14 cellular contexts compared by ENCODE assay signal in the genomic region with DNA sequence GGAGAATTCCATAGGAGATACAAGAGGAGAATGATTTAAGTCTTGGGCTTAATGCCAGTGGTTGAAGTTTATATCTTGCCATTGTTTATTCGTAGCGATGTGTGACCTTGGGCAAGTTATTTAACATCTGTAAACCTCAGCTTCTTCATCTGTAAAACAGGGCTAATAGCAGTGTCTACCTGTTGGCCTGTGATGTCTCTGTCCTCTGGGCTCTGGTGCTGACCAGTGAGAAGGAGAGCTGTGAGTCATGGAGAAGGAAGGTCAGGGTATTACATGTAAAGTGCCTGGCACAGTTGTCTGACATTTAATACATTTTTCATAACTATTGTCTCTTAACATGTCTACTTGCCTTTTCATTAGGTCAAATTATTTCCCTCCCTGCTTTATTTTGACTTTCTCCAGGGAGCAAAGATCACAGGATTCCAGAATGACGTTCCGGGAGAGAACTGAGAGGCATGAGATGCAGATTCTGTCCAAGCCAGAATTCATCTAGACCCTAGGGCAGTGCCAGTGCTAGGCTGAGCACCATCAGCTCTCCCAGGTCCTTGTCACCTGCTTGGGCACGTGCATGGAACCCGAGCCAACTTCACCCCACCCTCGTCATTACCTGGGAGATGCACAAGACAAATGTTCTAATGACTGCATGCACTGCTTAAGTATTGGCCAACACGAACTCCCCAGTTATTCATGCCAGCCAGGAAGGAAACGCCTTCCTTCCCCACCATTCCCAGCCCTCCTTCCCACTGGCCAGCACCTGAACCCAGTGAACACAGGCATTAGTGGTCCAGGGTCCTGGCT.
DNase-seq lines count a peak whose midpoint lies in the region; ATAC-seq and TF ChIP-seq lines count a peak whose summit lies in the region.
"Had no signal": no experiment of that assay in that cellular context is flagged by ENCODE, and none has a peak within 500 bp of the region (broad histone marks: within the 10 kb centered on the region; RNA-seq: fewer than 3 reads in every experiment).

No MANE protein-coding gene starts in this region.

- peaks cover 8% of the 10 kb centered on the region for H3K27me3 Mint-ChIP-seq in mesothelial cell of epicardium (ENCODE audit: low read depth)

- H3K36me3 Mint-ChIP-seq in mesothelial cell of epicardium = no peaks in the 10 kb centered on the region

- peak; percentile 51 for DNase-seq in A172 (ENCODE audit: low spot score)
- DNase-seq in SK-N-SH = no peak
- DNase-seq in esophagus muscularis mucosa (ENCODE audit: extremely low spot score) = peak; percentile 87
- no peak for DNase-seq in stimulated activated CD4-positive, alpha-beta T cell treated with anti-CD3 and anti-CD28 coated beads, Interleukin-15, amount 100 ng/mL, for 24 hours
- no peak for DNase-seq in NCI-H2227 (lab: John Stamatoyannopoulos, UW; ENCODE audit: unreplicated experiment)
- DNase-seq in mesothelial cell of epicardium (ENCODE audit: low spot score in 2 of 2, unreplicated experiment in 2 of 2) = no peak
- DNase-seq: activated effector memory CD4-positive, alpha-beta T cell treated with Interleukin-2 at 50 U/mL for 16 hours; NCI-H1436; NCI-H524 had no signal

- POLR2A ChIA-PET in HEK293 (lab: Yijun Ruan, JAX) (no interaction called here), SK-N-SH (lab: Yijun Ruan, JAX) (no interaction called here)

- 30% methylated on average over 9 of the region's 9 CpGs for WGBS in SK-N-SH (ENCODE audit: low lambda C conversion rate)
- 76% methylated on average over 9 of the region's 9 CpGs for WGBS in esophagus muscularis mucosa

- no peak overlapping the region for H3K4me3 ChIP-seq in HEK293 (ENCODE audit: low read depth, low read length)
- H3K4me3 ChIP-seq in SK-N-SH (ENCODE audit: low read depth in 2 of 2, low read length in 1 of 2) = no peak overlapping the region
- no peak overlapping the region for H3K4me3 ChIP-seq in esophagus muscularis mucosa
- H3K4me3 ChIP-seq: PC-9, tibial nerve had no signal

- H3K4me2 ChIP-seq in SK-N-SH = no peak overlapping the region
- H3K4me2 ChIP-seq: PC-9 had no signal

- no peak overlapping the region for H3K27ac Mint-ChIP-seq in mesothelial cell of epicardium

- H3K4me1 ChIP-seq in HEK293 (ENCODE audit: control insufficient read depth, insufficient read depth, low read length) (no peaks in the 10 kb centered on the region), SK-N-SH (ENCODE audit: control insufficient read depth in 1 of 2, insufficient read depth in 2 of 2, low read depth in 1 of 2, low read length in 1 of 2) (no peaks in the 10 kb centered on the region; a peak in 1 of 4 replicates), esophagus muscularis mucosa (peaks cover 0 to 27% (median 22%) of the 10 kb centered on the region in 4 donors)
- H3K4me1 ChIP-seq: tibial nerve had no signal

- CTCF ChIA-PET in HEK293 (lab: Yijun Ruan, JAX) (interaction anchor here (0.6 kb wide), 1 partner anchor 94 kb away, joined by 4 read pairs; no protein-coding TSS in a partner anchor), SK-N-SH (lab: Yijun Ruan, JAX) (interaction anchor here (0.7 to 1.5 kb wide), 2 partner anchors 26 to 67 kb away, joined by 3 to 4 read pairs; no protein-coding TSS in a partner anchor)

- TF ChIP-seq EP300 in SK-N-SH (IDR thresholded peaks at IDR 0.05; ENCODE audit: borderline replicate concordance in 1 of 2, low read depth in 1 of 2, low read length in 1 of 2) (no peak), esophagus muscularis mucosa (IDR thresholded peaks at IDR 0.05) (no peak)

- H3K9me3 Mint-ChIP-seq in mesothelial cell of epicardium = no peaks in the 10 kb centered on the region

- H3K9me3 ChIP-seq in HEK293 (ENCODE audit: control insufficient read depth, insufficient read depth, low read depth, low read length) (no peaks in the 10 kb centered on the region), SK-N-SH (no peaks in the 10 kb centered on the region), esophagus muscularis mucosa (no peaks in the 10 kb centered on the region)

- no peaks in the 10 kb centered on the region for H3F3A ChIP-seq in SK-N-SH (replicated peaks; ENCODE audit: insufficient read depth)

- TF ChIP-seq RAD21 in SK-N-SH (IDR thresholded peaks at IDR 0.05; ENCODE audit: low read length) = no peak

- intact Hi-C loops in esophagus muscularis mucosa (cut with DNase I) = no loop called here

- no peak overlapping the region for H2AFZ ChIP-seq in SK-N-SH (ENCODE audit: low read depth)
- H2AFZ ChIP-seq: PC-9 had no signal

- ATAC-seq in GM21526 (IDR thresholded peaks at IDR 0.05; ENCODE audit: low FRiP score, unreplicated experiment) = no peak

- no peaks in the 10 kb centered on the region for H3K27me3 ChIP-seq in SK-N-SH (ENCODE audit: insufficient read depth)
- H3K27me3 ChIP-seq in esophagus muscularis mucosa = no peaks in the 10 kb centered on the region
- H3K27me3 ChIP-seq: tibial nerve had no signal

- H3K79me2 ChIP-seq in SK-N-SH (ENCODE audit: insufficient read depth) = no peaks in the 10 kb centered on the region

- no peak overlapping the region for H3K9ac ChIP-seq in SK-N-SH

- no peak overlapping the region for H3K4me3 Mint-ChIP-seq in mesothelial cell of epicardium

- TF ChIP-seq CTCF in HEK293 (tag by site-specific recombination; IDR thresholded peaks at IDR 0.05) (no peak), SK-N-SH (IDR thresholded peaks at IDR 0.05) (no peak), esophagus muscularis mucosa (IDR thresholded peaks at IDR 0.05) (no peak), mesothelial cell of epicardium (IDR thresholded peaks at IDR 0.05; ENCODE audit: unreplicated experiment) (no peak)

- H3K27ac ChIP-seq in HEK293 (ENCODE audit: extremely low read depth, low read depth, low read length) (no peak overlapping the region), SK-N-SH (ENCODE audit: low read depth in 2 of 2, low read length in 1 of 2) (no peak overlapping the region), esophagus muscularis mucosa (replicated peaks in 1 of 4) (no peak overlapping the region)
- H3K27ac ChIP-seq: PC-9, tibial nerve, VCaP had no signal

- TF ChIP-seq POLR2A in esophagus muscularis mucosa (IDR thresholded peaks at IDR 0.05; ENCODE audit: low read depth) = no peak

- no peaks in the 10 kb centered on the region for H3K36me3 ChIP-seq in HEK293 (ENCODE audit: control insufficient read depth in 2 of 2, insufficient read depth in 1 of 2, low read length in 2 of 2)
- H3K36me3 ChIP-seq in SK-N-SH (replicated peaks in 1 of 2; ENCODE audit: control insufficient read depth in 1 of 2, insufficient read depth in 2 of 2, low read length in 1 of 2) = no peaks in the 10 kb centered on the region
- no peaks in the 10 kb centered on the region for H3K36me3 ChIP-seq in esophagus muscularis mucosa
- H3K36me3 ChIP-seq: tibial nerve had no signal

- H4K20me1 ChIP-seq in SK-N-SH (ENCODE audit: insufficient read depth) = no peaks in the 10 kb centered on the region

- no peaks in the 10 kb centered on the region for H3K9me2 ChIP-seq in SK-N-SH

- H3K4me1 Mint-ChIP-seq in mesothelial cell of epicardium = peaks cover 6% of the 10 kb centered on the region

TF ChIP-seq in HEK293, 187 proteins besides CTCF, POLR2A, EP300 and RAD21 (continues in another document):
- TF ChIP-seq ZNF175 (tag by site-specific recombination; IDR thresholded peaks at IDR 0.05) (no peak), OVOL3 (tag by site-specific recombination; IDR thresholded peaks at IDR 0.05) (no peak), ZNF121 (tag by site-specific recombination; IDR thresholded peaks at IDR 0.05) (no peak)

TF ChIP-seq in SK-N-SH, 30 proteins besides CTCF, POLR2A, EP300 and RAD21:
- TF ChIP-seq, protein P1, sequence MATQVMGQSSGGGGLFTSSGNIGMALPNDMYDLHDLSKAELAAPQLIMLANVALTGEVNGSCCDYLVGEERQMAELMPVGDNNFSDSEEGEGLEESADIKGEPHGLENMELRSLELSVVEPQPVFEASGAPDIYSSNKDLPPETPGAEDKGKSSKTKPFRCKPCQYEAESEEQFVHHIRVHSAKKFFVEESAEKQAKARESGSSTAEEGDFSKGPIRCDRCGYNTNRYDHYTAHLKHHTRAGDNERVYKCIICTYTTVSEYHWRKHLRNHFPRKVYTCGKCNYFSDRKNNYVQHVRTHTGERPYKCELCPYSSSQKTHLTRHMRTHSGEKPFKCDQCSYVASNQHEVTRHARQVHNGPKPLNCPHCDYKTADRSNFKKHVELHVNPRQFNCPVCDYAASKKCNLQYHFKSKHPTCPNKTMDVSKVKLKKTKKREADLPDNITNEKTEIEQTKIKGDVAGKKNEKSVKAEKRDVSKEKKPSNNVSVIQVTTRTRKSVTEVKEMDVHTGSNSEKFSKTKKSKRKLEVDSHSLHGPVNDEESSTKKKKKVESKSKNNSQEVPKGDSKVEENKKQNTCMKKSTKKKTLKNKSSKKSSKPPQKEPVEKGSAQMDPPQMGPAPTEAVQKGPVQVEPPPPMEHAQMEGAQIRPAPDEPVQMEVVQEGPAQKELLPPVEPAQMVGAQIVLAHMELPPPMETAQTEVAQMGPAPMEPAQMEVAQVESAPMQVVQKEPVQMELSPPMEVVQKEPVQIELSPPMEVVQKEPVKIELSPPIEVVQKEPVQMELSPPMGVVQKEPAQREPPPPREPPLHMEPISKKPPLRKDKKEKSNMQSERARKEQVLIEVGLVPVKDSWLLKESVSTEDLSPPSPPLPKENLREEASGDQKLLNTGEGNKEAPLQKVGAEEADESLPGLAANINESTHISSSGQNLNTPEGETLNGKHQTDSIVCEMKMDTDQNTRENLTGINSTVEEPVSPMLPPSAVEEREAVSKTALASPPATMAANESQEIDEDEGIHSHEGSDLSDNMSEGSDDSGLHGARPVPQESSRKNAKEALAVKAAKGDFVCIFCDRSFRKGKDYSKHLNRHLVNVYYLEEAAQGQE (IDR thresholded peaks at IDR 0.05; ENCODE audit: low read depth, low read length) = peak; percentile 95
- TF ChIP-seq FOSL2 (IDR thresholded peaks at IDR 0.05; ENCODE audit: borderline replicate concordance, low read depth) (0 out of 2 replicates have a peak, but pooled peaks have one; percentile 10), CHD2 (IDR thresholded peaks at IDR 0.05; ENCODE audit: low read length, partially characterized antibody) (no peak)

Comparison
In these comparisons a context has a peak if more than half of its experiments do, and no peak if none do; other contexts are left out.
1. DNase-seq: peak in A172 (single experiment) and esophagus muscularis mucosa (single experiment); none in SK-N-SH (single experiment), stimulated activated CD4-positive, alpha-beta T cell treated with anti-CD3 and anti-CD28 coated beads, Interleukin-15, amount 100 ng/mL, for 24 hours (single experiment), NCI-H2227 (single experiment) and mesothelial cell of epicardium (0 of 2).